ENCODE assay signal across 22 cellular contexts in the genomic region with DNA sequence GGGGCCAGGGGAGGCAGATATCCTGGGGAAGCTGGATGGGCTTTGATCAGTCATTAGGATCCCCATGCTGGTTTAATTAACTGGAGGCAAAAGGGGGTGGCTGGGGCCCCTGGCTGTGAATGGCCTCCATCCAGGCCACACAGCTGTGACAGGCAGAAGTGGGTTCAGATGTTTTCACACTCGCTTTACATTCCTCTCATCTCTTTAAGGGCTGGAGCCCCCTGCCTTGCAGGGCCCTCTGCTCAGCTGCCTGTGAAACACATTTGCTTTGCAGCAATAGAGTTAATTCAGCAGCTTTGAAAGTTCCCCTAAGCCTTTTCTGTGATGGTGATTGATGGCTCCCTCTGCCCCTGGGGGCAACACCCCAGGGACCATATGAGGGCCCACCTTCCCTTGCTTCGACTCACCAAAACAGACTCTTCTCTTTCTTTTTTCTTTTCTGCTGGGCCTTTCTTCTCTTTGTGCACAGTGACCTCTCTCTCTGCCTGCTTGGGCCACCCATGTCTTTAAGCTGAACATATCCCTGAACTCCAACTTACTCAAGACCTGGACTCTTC.
DNase-seq lines count a peak whose midpoint lies in the region; ATAC-seq and TF ChIP-seq lines count a peak whose summit lies in the region.
"Had no signal": no experiment of that assay in that cellular context is flagged by ENCODE, and none has a peak within 500 bp of the region (broad histone marks: within the 10 kb centered on the region; RNA-seq: fewer than 3 reads in every experiment).

No MANE protein-coding gene starts in this region.

- no peaks in the 10 kb centered on the region for H3K9me3 Mint-ChIP-seq in brain
- no peaks in the 10 kb centered on the region for H3K9me3 Mint-ChIP-seq in type B pancreatic cell

- H3K27ac Mint-ChIP-seq in brain (peak overlapping the region in 3 of 5 experiments; percentile 20 to 78 (median 31)), type B pancreatic cell (no peak overlapping the region)

- H3K9me3 ChIP-seq in mesodermal cell (ENCODE audit: control insufficient read depth, low read length) = no peaks in the 10 kb centered on the region
- H3K9me3 ChIP-seq in right atrium auricular region = no peaks in the 10 kb centered on the region

- H3K27me3 Mint-ChIP-seq in brain (peaks cover 8% of the 10 kb centered on the region), type B pancreatic cell (peaks cover 12% of the 10 kb centered on the region)

- ATAC-seq in HG03280 (IDR thresholded peaks at IDR 0.05; ENCODE audit: unreplicated experiment) = no peak
- ATAC-seq: K562, Panc1 had no signal

- TF ChIP-seq CTCF in brain (conservative IDR thresholded peaks at IDR 0.05) (no peak), type B pancreatic cell (conservative IDR thresholded peaks at IDR 0.05) (no peak), right atrium auricular region (IDR thresholded peaks at IDR 0.05) (no peak)

- H3K36me3 Mint-ChIP-seq in brain = peaks cover 28% of the 10 kb centered on the region
- peaks cover 5% of the 10 kb centered on the region for H3K36me3 Mint-ChIP-seq in type B pancreatic cell

- H3K4me1 Mint-ChIP-seq in brain (peaks cover 54% of the 10 kb centered on the region), type B pancreatic cell (ENCODE audit: unreplicated experiment) (peaks cover 52% of the 10 kb centered on the region)

- H3K27me3 ChIP-seq in right atrium auricular region = no peaks in the 10 kb centered on the region

- DNase-seq in NCI-H82 (lab: John Stamatoyannopoulos, UW) (peak; percentile 27), NCI-H82 treated with DMSO at 0.1 percent for 48 hours (lab: John Stamatoyannopoulos, UW; ENCODE audit: unreplicated experiment) (no peak), type B pancreatic cell (ENCODE audit: extremely low spot score, unreplicated experiment) (no peak), right atrium auricular region (ENCODE audit: low spot score) (no peak), GDM1 (lab: John Stamatoyannopoulos, UW) (no peak)
- DNase-seq: ACHN, DMS53, H7, MM.1S, NCI-H1048, NCI-H1417 treated with DMSO at 0.1 percent for 48 hours, NCI-H187, NCI-H2107, NCI-H446 treated with DMSO at 0.1 percent for 48 hours, NCI-H69 had no signal

- 35 to 43% methylated on average over 2 of the region's 2 CpGs for WGBS in mesodermal cell (ENCODE audit: insufficient coverage in 2 of 2), 2 experiments

- no peak overlapping the region for H3K4me3 ChIP-seq in mesodermal cell (ENCODE audit: extremely low read depth, insufficient read depth, low read length, poor library complexity, severe bottlenecking)
- H3K4me3 ChIP-seq in right atrium auricular region = no peak overlapping the region
- H3K4me3 ChIP-seq: K562 had no signal

- H3K36me3 ChIP-seq in mesodermal cell (ENCODE audit: control insufficient read depth, insufficient read depth, low read length) (no peaks in the 10 kb centered on the region), right atrium auricular region (no peaks in the 10 kb centered on the region)

- H3K4me3 Mint-ChIP-seq in brain = peak overlapping the region in 1 of 5 experiments; percentile 15
- H3K4me3 Mint-ChIP-seq in type B pancreatic cell = peak overlapping the region; percentile 38

- peaks cover 11% of the 10 kb centered on the region for H3K4me1 ChIP-seq in mesodermal cell (ENCODE audit: control insufficient read depth, insufficient read depth, low read length, poor library complexity, severe bottlenecking)
- H3K4me1 ChIP-seq in right atrium auricular region = no peaks in the 10 kb centered on the region

- H3K27ac ChIP-seq in mesodermal cell (ENCODE audit: low read depth, low read length, severe bottlenecking) = peak overlapping the region; percentile 5
- H3K27ac ChIP-seq in right atrium auricular region = no peak overlapping the region
- H3K27ac ChIP-seq: 22Rv1, C4-2B had no signal
